ENCODE assay signal across 1 cellular context in the genomic region with DNA sequence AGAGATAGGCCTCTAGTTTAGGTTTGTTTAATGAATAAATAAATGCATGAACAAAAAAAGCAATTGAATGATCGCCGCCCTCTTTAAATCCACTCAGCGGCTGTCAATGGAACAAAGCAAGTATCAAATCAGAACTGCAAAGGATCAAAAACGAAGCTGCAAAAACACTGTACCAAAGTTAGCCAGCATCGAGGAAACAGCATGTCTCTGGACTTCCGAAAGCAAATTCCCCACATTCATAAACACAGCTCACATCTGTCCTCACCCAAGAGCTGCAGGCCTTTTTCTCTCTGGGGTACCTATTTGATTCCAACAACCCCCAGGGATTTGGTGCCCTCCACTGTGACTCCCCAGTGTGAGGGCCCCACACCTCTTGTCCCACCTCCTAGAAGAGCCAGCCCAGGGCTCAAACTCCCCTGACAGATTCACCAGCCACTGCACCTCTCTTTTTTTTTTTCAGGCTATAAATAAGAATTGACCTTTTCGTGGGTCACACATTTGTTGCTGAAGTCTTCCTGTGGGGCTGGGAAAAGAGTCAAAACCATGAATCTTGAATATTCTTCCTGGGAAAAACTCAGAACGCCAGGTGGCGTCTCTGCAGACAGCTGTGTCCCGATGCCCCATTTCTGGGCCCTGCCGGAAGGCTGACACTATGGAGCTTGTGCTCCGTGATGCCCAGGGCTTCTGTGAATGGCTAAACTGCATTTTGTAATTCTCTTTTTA.
TF ChIP-seq lines count a peak whose summit lies in the region.

No MANE protein-coding gene starts in this region.

TF ChIP-seq in K562, 482 proteins besides CTCF, POLR2A, EP300 and RAD21:
- TF ChIP-seq, protein P1, sequence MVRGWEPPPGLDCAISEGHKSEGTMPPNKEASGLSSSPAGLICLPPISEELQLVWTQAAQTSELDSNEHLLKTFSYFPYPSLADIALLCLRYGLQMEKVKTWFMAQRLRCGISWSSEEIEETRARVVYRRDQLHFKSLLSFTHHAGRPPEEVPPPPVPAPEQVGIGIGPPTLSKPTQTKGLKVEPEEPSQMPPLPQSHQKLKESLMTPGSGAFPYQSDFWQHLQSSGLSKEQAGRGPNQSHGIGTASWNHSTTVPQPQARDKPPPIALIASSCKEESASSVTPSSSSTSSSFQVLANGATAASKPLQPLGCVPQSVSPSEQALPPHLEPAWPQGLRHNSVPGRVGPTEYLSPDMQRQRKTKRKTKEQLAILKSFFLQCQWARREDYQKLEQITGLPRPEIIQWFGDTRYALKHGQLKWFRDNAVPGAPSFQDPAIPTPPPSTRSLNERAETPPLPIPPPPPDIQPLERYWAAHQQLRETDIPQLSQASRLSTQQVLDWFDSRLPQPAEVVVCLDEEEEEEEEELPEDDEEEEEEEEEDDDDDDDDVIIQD (CRISPR knock-in tag; IDR thresholded peaks at IDR 0.05), result no peak
- TF ChIP-seq CBX1 (IDR thresholded peaks at IDR 0.05; ENCODE audit: low read depth), result no peak
- TF ChIP-seq SMC3 (conservative IDR thresholded peaks at IDR 0.05; ENCODE audit: insufficient read depth, low read depth, low read length), result 0 out of 2 replicates have a peak, but pooled peaks have one; percentile 21
- TF ChIP-seq, protein P2, sequence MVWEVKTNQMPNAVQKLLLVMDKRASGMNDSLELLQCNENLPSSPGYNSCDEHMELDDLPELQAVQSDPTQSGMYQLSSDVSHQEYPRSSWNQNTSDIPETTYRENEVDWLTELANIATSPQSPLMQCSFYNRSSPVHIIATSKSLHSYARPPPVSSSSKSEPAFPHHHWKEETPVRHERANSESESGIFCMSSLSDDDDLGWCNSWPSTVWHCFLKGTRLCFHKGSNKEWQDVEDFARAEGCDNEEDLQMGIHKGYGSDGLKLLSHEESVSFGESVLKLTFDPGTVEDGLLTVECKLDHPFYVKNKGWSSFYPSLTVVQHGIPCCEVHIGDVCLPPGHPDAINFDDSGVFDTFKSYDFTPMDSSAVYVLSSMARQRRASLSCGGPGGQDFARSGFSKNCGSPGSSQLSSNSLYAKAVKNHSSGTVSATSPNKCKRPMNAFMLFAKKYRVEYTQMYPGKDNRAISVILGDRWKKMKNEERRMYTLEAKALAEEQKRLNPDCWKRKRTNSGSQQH (CRISPR knock-in tag; IDR thresholded peaks at IDR 0.05), result no peak
- no peak for TF ChIP-seq ZBTB1 (CRISPR knock-in tag; IDR thresholded peaks at IDR 0.05; ENCODE audit: borderline replicate concordance, low read depth)
